Comparison of ENCODE assay signal across 2 cellular contexts in the genomic region with DNA sequence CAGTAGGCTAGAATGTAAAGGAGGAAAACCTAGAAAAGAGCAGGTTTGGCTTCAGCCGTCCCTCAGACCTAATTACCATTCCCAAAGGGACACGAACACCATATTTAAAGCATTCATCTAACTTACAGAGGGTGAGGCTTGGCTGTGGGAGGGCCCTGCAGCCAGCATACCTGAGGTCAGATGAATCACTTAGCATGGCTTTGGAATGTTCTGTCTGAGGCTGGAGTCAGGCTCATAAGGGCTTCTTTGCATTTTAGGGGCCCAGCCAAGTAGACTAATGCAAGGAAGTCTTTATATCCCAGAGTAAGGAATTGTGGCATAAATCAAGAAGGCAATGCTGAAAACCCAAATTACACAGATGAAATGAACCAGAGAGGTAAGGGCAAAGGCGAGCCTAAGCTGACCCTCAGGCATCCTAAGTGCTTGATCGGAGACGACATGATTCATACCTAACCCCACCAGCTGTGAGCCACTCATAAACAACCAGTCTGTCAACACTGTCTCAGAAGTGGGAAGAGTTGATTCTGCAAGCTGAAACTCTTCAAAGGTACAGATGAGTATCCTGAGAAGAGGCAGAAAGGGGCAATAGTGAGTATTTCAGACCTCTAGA.
TF ChIP-seq lines count a peak whose summit lies in the region.

No MANE protein-coding gene starts in this region.

TF ChIP-seq in GM23338, 12 proteins besides CTCF, POLR2A, EP300 and RAD21 (continued from another document and continues in another):
- TF ChIP-seq, protein P1, sequence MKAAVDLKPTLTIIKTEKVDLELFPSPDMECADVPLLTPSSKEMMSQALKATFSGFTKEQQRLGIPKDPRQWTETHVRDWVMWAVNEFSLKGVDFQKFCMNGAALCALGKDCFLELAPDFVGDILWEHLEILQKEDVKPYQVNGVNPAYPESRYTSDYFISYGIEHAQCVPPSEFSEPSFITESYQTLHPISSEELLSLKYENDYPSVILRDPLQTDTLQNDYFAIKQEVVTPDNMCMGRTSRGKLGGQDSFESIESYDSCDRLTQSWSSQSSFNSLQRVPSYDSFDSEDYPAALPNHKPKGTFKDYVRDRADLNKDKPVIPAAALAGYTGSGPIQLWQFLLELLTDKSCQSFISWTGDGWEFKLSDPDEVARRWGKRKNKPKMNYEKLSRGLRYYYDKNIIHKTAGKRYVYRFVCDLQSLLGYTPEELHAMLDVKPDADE (IDR thresholded peaks at IDR 0.05) = no peak
- TF ChIP-seq ZNF331 (CRISPR knock-in tag; IDR thresholded peaks at IDR 0.05; ENCODE audit: low read depth) (no peak), STAT1 (IDR thresholded peaks at IDR 0.05; ENCODE audit: unreplicated experiment) (no peak), POLR2AphosphoS5 (IDR thresholded peaks at IDR 0.05; ENCODE audit: low read depth) (no peak), EZH2 (IDR thresholded peaks at IDR 0.05; ENCODE audit: low read depth, unreplicated experiment) (no peak), JUNB (IDR thresholded peaks at IDR 0.05; ENCODE audit: unreplicated experiment) (no peak), ZNF114 (CRISPR knock-in tag; IDR thresholded peaks at IDR 0.05) (no peak)
- TF ChIP-seq, protein P2, sequence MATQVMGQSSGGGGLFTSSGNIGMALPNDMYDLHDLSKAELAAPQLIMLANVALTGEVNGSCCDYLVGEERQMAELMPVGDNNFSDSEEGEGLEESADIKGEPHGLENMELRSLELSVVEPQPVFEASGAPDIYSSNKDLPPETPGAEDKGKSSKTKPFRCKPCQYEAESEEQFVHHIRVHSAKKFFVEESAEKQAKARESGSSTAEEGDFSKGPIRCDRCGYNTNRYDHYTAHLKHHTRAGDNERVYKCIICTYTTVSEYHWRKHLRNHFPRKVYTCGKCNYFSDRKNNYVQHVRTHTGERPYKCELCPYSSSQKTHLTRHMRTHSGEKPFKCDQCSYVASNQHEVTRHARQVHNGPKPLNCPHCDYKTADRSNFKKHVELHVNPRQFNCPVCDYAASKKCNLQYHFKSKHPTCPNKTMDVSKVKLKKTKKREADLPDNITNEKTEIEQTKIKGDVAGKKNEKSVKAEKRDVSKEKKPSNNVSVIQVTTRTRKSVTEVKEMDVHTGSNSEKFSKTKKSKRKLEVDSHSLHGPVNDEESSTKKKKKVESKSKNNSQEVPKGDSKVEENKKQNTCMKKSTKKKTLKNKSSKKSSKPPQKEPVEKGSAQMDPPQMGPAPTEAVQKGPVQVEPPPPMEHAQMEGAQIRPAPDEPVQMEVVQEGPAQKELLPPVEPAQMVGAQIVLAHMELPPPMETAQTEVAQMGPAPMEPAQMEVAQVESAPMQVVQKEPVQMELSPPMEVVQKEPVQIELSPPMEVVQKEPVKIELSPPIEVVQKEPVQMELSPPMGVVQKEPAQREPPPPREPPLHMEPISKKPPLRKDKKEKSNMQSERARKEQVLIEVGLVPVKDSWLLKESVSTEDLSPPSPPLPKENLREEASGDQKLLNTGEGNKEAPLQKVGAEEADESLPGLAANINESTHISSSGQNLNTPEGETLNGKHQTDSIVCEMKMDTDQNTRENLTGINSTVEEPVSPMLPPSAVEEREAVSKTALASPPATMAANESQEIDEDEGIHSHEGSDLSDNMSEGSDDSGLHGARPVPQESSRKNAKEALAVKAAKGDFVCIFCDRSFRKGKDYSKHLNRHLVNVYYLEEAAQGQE (IDR thresholded peaks at IDR 0.05; ENCODE audit: unreplicated experiment) = no peak
- TF ChIP-seq, protein P3, sequence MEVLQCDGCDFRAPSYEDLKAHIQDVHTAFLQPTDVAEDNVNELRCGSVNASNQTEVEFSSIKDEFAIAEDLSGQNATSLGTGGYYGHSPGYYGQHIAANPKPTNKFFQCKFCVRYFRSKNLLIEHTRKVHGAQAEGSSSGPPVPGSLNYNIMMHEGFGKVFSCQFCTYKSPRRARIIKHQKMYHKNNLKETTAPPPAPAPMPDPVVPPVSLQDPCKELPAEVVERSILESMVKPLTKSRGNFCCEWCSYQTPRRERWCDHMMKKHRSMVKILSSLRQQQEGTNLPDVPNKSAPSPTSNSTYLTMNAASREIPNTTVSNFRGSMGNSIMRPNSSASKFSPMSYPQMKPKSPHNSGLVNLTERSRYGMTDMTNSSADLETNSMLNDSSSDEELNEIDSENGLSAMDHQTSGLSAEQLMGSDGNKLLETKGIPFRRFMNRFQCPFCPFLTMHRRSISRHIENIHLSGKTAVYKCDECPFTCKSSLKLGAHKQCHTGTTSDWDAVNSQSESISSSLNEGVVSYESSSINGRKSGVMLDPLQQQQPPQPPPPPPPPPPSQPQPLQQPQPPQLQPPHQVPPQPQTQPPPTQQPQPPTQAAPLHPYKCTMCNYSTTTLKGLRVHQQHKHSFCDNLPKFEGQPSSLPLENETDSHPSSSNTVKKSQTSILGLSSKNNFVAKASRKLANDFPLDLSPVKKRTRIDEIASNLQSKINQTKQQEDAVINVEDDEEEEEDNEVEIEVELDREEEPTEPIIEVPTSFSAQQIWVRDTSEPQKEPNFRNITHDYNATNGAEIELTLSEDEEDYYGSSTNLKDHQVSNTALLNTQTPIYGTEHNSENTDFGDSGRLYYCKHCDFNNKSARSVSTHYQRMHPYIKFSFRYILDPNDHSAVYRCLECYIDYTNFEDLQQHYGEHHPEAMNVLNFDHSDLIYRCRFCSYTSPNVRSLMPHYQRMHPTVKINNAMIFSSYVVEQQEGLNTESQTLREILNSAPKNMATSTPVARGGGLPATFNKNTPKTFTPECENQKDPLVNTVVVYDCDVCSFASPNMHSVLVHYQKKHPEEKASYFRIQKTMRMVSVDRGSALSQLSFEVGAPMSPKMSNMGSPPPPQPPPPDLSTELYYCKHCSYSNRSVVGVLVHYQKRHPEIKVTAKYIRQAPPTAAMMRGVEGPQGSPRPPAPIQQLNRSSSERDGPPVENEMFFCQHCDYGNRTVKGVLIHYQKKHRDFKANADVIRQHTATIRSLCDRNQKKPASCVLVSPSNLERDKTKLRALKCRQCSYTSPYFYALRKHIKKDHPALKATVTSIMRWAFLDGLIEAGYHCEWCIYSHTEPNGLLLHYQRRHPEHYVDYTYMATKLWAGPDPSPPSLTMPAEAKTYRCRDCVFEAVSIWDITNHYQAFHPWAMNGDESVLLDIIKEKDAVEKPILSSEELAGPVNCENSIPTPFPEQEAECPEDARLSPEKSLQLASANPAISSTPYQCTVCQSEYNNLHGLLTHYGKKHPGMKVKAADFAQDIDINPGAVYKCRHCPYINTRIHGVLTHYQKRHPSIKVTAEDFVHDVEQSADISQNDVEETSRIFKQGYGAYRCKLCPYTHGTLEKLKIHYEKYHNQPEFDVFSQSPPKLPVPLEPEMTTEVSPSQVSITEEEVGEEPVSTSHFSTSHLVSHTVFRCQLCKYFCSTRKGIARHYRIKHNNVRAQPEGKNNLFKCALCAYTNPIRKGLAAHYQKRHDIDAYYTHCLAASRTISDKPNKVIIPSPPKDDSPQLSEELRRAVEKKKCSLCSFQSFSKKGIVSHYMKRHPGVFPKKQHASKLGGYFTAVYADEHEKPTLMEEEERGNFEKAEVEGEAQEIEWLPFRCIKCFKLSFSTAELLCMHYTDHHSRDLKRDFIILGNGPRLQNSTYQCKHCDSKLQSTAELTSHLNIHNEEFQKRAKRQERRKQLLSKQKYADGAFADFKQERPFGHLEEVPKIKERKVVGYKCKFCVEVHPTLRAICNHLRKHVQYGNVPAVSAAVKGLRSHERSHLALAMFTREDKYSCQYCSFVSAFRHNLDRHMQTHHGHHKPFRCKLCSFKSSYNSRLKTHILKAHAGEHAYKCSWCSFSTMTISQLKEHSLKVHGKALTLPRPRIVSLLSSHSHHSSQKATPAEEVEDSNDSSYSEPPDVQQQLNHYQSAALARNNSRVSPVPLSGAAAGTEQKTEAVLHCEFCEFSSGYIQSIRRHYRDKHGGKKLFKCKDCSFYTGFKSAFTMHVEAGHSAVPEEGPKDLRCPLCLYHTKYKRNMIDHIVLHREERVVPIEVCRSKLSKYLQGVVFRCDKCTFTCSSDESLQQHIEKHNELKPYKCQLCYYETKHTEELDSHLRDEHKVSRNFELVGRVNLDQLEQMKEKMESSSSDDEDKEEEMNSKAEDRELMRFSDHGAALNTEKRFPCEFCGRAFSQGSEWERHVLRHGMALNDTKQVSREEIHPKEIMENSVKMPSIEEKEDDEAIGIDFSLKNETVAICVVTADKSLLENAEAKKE (CRISPR knock-in tag; IDR thresholded peaks at IDR 0.05) = no peak

TF ChIP-seq in WTC11, 78 proteins besides CTCF, POLR2A, EP300 and RAD21 (continued from another document):
- TF ChIP-seq, protein P4, sequence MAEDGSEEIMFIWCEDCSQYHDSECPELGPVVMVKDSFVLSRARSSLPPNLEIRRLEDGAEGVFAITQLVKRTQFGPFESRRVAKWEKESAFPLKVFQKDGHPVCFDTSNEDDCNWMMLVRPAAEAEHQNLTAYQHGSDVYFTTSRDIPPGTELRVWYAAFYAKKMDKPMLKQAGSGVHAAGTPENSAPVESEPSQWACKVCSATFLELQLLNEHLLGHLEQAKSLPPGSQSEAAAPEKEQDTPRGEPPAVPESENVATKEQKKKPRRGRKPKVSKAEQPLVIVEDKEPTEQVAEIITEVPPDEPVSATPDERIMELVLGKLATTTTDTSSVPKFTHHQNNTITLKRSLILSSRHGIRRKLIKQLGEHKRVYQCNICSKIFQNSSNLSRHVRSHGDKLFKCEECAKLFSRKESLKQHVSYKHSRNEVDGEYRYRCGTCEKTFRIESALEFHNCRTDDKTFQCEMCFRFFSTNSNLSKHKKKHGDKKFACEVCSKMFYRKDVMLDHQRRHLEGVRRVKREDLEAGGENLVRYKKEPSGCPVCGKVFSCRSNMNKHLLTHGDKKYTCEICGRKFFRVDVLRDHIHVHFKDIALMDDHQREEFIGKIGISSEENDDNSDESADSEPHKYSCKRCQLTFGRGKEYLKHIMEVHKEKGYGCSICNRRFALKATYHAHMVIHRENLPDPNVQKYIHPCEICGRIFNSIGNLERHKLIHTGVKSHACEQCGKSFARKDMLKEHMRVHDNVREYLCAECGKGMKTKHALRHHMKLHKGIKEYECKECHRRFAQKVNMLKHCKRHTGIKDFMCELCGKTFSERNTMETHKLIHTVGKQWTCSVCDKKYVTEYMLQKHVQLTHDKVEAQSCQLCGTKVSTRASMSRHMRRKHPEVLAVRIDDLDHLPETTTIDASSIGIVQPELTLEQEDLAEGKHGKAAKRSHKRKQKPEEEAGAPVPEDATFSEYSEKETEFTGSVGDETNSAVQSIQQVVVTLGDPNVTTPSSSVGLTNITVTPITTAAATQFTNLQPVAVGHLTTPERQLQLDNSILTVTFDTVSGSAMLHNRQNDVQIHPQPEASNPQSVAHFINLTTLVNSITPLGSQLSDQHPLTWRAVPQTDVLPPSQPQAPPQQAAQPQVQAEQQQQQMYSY (CRISPR knock-in tag; IDR thresholded peaks at IDR 0.05) = no peak
- no peak for TF ChIP-seq EMX1 (CRISPR knock-in tag; IDR thresholded peaks at IDR 0.05)
- TF ChIP-seq ZNF396 (CRISPR knock-in tag; IDR thresholded peaks at IDR 0.05; ENCODE audit: borderline replicate concordance) = no peak
- TF ChIP-seq RELA (CRISPR knock-in tag; IDR thresholded peaks at IDR 0.05; ENCODE audit: borderline replicate concordance) = no peak
- TF ChIP-seq, protein P5, sequence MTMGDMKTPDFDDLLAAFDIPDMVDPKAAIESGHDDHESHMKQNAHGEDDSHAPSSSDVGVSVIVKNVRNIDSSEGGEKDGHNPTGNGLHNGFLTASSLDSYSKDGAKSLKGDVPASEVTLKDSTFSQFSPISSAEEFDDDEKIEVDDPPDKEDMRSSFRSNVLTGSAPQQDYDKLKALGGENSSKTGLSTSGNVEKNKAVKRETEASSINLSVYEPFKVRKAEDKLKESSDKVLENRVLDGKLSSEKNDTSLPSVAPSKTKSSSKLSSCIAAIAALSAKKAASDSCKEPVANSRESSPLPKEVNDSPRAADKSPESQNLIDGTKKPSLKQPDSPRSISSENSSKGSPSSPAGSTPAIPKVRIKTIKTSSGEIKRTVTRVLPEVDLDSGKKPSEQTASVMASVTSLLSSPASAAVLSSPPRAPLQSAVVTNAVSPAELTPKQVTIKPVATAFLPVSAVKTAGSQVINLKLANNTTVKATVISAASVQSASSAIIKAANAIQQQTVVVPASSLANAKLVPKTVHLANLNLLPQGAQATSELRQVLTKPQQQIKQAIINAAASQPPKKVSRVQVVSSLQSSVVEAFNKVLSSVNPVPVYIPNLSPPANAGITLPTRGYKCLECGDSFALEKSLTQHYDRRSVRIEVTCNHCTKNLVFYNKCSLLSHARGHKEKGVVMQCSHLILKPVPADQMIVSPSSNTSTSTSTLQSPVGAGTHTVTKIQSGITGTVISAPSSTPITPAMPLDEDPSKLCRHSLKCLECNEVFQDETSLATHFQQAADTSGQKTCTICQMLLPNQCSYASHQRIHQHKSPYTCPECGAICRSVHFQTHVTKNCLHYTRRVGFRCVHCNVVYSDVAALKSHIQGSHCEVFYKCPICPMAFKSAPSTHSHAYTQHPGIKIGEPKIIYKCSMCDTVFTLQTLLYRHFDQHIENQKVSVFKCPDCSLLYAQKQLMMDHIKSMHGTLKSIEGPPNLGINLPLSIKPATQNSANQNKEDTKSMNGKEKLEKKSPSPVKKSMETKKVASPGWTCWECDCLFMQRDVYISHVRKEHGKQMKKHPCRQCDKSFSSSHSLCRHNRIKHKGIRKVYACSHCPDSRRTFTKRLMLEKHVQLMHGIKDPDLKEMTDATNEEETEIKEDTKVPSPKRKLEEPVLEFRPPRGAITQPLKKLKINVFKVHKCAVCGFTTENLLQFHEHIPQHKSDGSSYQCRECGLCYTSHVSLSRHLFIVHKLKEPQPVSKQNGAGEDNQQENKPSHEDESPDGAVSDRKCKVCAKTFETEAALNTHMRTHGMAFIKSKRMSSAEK (CRISPR knock-in tag; IDR thresholded peaks at IDR 0.05; ENCODE audit: borderline replicate concordance) = no peak
- no peak for TF ChIP-seq JUN (CRISPR knock-in tag; IDR thresholded peaks at IDR 0.05)
- TF ChIP-seq TEAD4 (CRISPR knock-in tag; IDR thresholded peaks at IDR 0.05) = no peak
- no peak for TF ChIP-seq JAZF1 (CRISPR knock-in tag; IDR thresholded peaks at IDR 0.05)
- TF ChIP-seq, protein P6, sequence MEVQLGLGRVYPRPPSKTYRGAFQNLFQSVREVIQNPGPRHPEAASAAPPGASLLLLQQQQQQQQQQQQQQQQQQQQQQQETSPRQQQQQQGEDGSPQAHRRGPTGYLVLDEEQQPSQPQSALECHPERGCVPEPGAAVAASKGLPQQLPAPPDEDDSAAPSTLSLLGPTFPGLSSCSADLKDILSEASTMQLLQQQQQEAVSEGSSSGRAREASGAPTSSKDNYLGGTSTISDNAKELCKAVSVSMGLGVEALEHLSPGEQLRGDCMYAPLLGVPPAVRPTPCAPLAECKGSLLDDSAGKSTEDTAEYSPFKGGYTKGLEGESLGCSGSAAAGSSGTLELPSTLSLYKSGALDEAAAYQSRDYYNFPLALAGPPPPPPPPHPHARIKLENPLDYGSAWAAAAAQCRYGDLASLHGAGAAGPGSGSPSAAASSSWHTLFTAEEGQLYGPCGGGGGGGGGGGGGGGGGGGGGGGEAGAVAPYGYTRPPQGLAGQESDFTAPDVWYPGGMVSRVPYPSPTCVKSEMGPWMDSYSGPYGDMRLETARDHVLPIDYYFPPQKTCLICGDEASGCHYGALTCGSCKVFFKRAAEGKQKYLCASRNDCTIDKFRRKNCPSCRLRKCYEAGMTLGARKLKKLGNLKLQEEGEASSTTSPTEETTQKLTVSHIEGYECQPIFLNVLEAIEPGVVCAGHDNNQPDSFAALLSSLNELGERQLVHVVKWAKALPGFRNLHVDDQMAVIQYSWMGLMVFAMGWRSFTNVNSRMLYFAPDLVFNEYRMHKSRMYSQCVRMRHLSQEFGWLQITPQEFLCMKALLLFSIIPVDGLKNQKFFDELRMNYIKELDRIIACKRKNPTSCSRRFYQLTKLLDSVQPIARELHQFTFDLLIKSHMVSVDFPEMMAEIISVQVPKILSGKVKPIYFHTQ (CRISPR knock-in tag; IDR thresholded peaks at IDR 0.05) = no peak
